In the genomic region with DNA sequence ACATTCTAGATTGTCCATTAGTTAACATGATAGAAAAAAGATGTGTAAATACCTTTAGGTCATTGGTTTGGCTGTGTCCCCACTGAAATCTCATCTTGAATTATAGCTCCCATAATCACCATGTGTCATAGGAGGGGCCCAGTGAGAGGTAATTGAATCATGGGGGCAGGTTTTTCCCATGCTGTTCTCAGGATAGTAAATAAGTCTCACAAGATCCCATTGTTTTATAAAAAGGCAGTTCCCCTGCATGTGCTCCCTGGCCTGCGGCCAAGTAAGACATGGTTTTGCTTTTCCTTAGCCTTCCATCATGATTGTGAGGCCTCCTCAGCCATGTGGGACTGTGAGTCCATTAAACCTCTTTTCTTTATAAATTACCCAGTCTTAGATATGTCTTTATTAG, we compare ENCODE assay signal across 23 cellular contexts. TPM values are rescaled to one million over a fixed set of nuclear protein-coding genes. Genes with fewer than 3 reads are reported as not detected.
DNase-seq lines count a peak whose midpoint lies in the region; ATAC-seq and TF ChIP-seq lines count a peak whose summit lies in the region.
"Had no signal": no experiment of that assay in that cellular context is flagged by ENCODE, and none has a peak within 500 bp of the region (broad histone marks: within the 10 kb centered on the region; RNA-seq: fewer than 3 reads in every experiment).

No MANE protein-coding gene starts in this region.

- H3K27ac Mint-ChIP-seq in nephron: peak overlapping the region; percentile 31 to 76 (median 73)
- H3K27ac Mint-ChIP-seq: activated CD8-positive, alpha-beta memory T cell treated with anti-CD3 and anti-CD28 coated beads, Interleukin-2, amount 10 ng/mL, durations not matched to agents 7 days and 5 days; activated naive CD4-positive, alpha-beta T cell treated with anti-CD3 and anti-CD28 coated beads, Interleukin-2, amount 50 U/mL, for 24 hours; CD8-positive, alpha-beta T cell; T-helper 1 cell treated with Interleukin-12 subunit alpha and Interleukin-12 subunit beta and Interleukin-4 antibody, amounts not matched to agents 30 μg/mL and 1 μg/mL, for 36 hours had no signal

- H3K36me3 Mint-ChIP-seq in nephron (ENCODE audit: low read depth): no peaks in the 10 kb centered on the region
- H3K36me3 Mint-ChIP-seq: activated CD8-positive, alpha-beta memory T cell treated with anti-CD3 and anti-CD28 coated beads, Interleukin-2, amount 10 ng/mL, durations not matched to agents 7 days and 5 days; activated naive CD4-positive, alpha-beta T cell treated with anti-CD3 and anti-CD28 coated beads, Interleukin-2, amount 50 U/mL, for 24 hours; CD8-positive, alpha-beta T cell had no signal

- no peak overlapping the region for H3K4me3 Mint-ChIP-seq in nephron
- H3K4me3 Mint-ChIP-seq: activated CD8-positive, alpha-beta memory T cell treated with anti-CD3 and anti-CD28 coated beads, Interleukin-2, amount 10 ng/mL, durations not matched to agents 7 days and 5 days; activated naive CD4-positive, alpha-beta T cell treated with anti-CD3 and anti-CD28 coated beads, Interleukin-2, amount 50 U/mL, for 24 hours; CD8-positive, alpha-beta T cell; T-helper 1 cell treated with Interleukin-12 subunit alpha and Interleukin-12 subunit beta and Interleukin-4 antibody, amounts not matched to agents 30 μg/mL and 1 μg/mL, for 36 hours had no signal

- H3K4me1 Mint-ChIP-seq in nephron: peaks cover 13% of the 10 kb centered on the region
- H3K4me1 Mint-ChIP-seq: activated CD8-positive, alpha-beta memory T cell treated with anti-CD3 and anti-CD28 coated beads, Interleukin-2, amount 10 ng/mL, durations not matched to agents 7 days and 5 days; activated naive CD4-positive, alpha-beta T cell treated with anti-CD3 and anti-CD28 coated beads, Interleukin-2, amount 50 U/mL, for 24 hours had no signal

- H3K9me3 Mint-ChIP-seq in nephron: peaks cover 15% of the 10 kb centered on the region
- H3K9me3 Mint-ChIP-seq: activated naive CD4-positive, alpha-beta T cell treated with anti-CD3 and anti-CD28 coated beads, Interleukin-2, amount 50 U/mL, for 24 hours; T-helper 1 cell treated with Interleukin-12 subunit alpha and Interleukin-12 subunit beta and Interleukin-4 antibody, amounts not matched to agents 30 μg/mL and 1 μg/mL, for 36 hours had no signal

- DNase-seq in DMS 273 (lab: John Stamatoyannopoulos, UW; ENCODE audit: unreplicated experiment) (peak; percentile 34), DMS 273 treated with DMSO at 0.1 percent for 48 hours (lab: John Stamatoyannopoulos, UW) (no peak), NCI-H2171 (lab: John Stamatoyannopoulos, UW) (peak; percentile 41), astrocyte of the hippocampus (ENCODE audit: low read depth, low spot score) (peak; percentile 9), ureter (ENCODE audit: low spot score) (no peak)
- DNase-seq: activated CD4-positive, alpha-beta T cell treated with anti-CD3 and anti-CD28 coated beads for 48 hours; activated CD8-positive, alpha-beta memory T cell treated with anti-CD3 and anti-CD28 coated beads, Interleukin-2, amount 10 ng/mL, durations not matched to agents 7 days and 5 days; aorta; CD8-positive, alpha-beta T cell; Kasumi-1; lower lobe of right lung; NCI-H1048; NCI-H774; nucleus accumbens; SHP77; stimulated activated naive CD4-positive, alpha-beta T cell; testis had no signal

- no peak for TF ChIP-seq CTCF in nephron (IDR thresholded peaks at IDR 0.05; ENCODE audit: unreplicated experiment in 3 of 3)

- ATAC-seq in HG02610 (IDR thresholded peaks at IDR 0.05; ENCODE audit: unreplicated experiment): no peak
- ATAC-seq in HG02970 (IDR thresholded peaks at IDR 0.05; ENCODE audit: low FRiP score, unreplicated experiment): no peak
- ATAC-seq: activated CD8-positive, alpha-beta memory T cell treated with anti-CD3 and anti-CD28 coated beads, Interleukin-2, amount 10 ng/mL, durations not matched to agents 7 days and 5 days; CD8-positive, alpha-beta T cell; gastroesophageal sphincter; lower lobe of right lung had no signal

- H3K27me3 Mint-ChIP-seq in nephron (ENCODE audit: low read depth): no peaks in the 10 kb centered on the region

RNA-seq across cellular contexts. Expression of gene SLC44A5, which starts 32.5 kb away (rescaled TPM):
- total RNA-seq in ureter: 0.29 TPM

Comparison
In these comparisons a context has a peak if more than half of its experiments do, and no peak if none do; other contexts are left out.
1. DNase-seq: peak in DMS 273 (single experiment), NCI-H2171 (single experiment) and astrocyte of the hippocampus (single experiment); none in DMS 273 treated with DMSO at 0.1 percent for 48 hours (single experiment) and ureter (single experiment).